ENCODE assay signal across 1 cellular context in genomic region chr2:97660044-97660774, GRCh38.
TF ChIP-seq lines count a peak whose summit lies in the region.

No MANE protein-coding gene starts in this region.

TF ChIP-seq in IMR-90, 13 proteins besides CTCF, POLR2A, EP300 and RAD21:
- no peak for TF ChIP-seq RFX5 (IDR thresholded peaks at IDR 0.05; ENCODE audit: low read depth, low read length)
- no peak for TF ChIP-seq BHLHE40 (IDR thresholded peaks at IDR 0.05; ENCODE audit: low read depth, low read length)
- no peak for TF ChIP-seq ELK1 (IDR thresholded peaks at IDR 0.05; ENCODE audit: borderline replicate concordance, low read depth, low read length)
- no peak for TF ChIP-seq MAFK (IDR thresholded peaks at IDR 0.05; ENCODE audit: low read depth, low read length)
- TF ChIP-seq USF2 (IDR thresholded peaks at IDR 0.05; ENCODE audit: low read depth, low read length), result no peak
- no peak for TF ChIP-seq MAZ (IDR thresholded peaks at IDR 0.05; ENCODE audit: borderline replicate concordance, low read depth, low read length)
- no peak for TF ChIP-seq NFE2L2 (IDR thresholded peaks at IDR 0.05; ENCODE audit: low read depth, low read length)
- no peak for TF ChIP-seq CHD1 (IDR thresholded peaks at IDR 0.05; ENCODE audit: low read depth, low read length)
- no peak for TF ChIP-seq MXI1 (IDR thresholded peaks at IDR 0.05; ENCODE audit: borderline replicate concordance, low read depth, low read length)
- TF ChIP-seq RCOR1 (IDR thresholded peaks at IDR 0.05; ENCODE audit: insufficient replicate concordance, low read length), result no peak
- no peak for TF ChIP-seq FOS (IDR thresholded peaks at IDR 0.05; ENCODE audit: low read depth, low read length)
- no peak for TF ChIP-seq SMC3 (IDR thresholded peaks at IDR 0.05; ENCODE audit: low read depth, low read length)
- no peak for TF ChIP-seq CEBPB (IDR thresholded peaks at IDR 0.05; ENCODE audit: low read depth, low read length)
